Comparison of ENCODE assay signal across 9 cellular contexts in genomic region chr4:53558061-53558801, GRCh38. TPM values are rescaled to one million over a fixed set of nuclear protein-coding genes. Genes with fewer than 3 reads are reported as not detected.
DNase-seq lines count a peak whose midpoint lies in the region; ATAC-seq and TF ChIP-seq lines count a peak whose summit lies in the region.
"Had no signal": no experiment of that assay in that cellular context is flagged by ENCODE, and none has a peak within 500 bp of the region (broad histone marks: within the 10 kb centered on the region; RNA-seq: fewer than 3 reads in every experiment).

No MANE protein-coding gene starts in this region.

- H3K4me2 ChIP-seq in IMR-90 (ENCODE audit: low read depth, low read length), result no peak overlapping the region

- 0 out of 2 replicates have a peak overlapping the region, but pooled peaks have one; percentile 7 for H3K14ac ChIP-seq in IMR-90 (replicated peaks; ENCODE audit: low read depth, low read length)

- no peak overlapping the region for H2AK9ac ChIP-seq in IMR-90 (replicated peaks; ENCODE audit: low read depth, low read length, poor library complexity)

- no peak overlapping the region for H2BK5ac ChIP-seq in IMR-90 (ENCODE audit: low read depth, low read length, poor library complexity, severe bottlenecking)

- peak overlapping the region; percentile 30; the same call in 1 of the 3 replicates for H2BK15ac ChIP-seq in IMR-90 (ENCODE audit: low read depth, low read length)

- peaks cover 7% of the 10 kb centered on the region for H3K27me3 Mint-ChIP-seq in activated naive CD4-positive, alpha-beta T cell treated with anti-CD3 and anti-CD28 coated beads for 36 hours (ENCODE audit: low read depth)

- peak overlapping the region; percentile 72; the same call in 1 of the 2 replicates for H4K5ac ChIP-seq in IMR-90 (ENCODE audit: low read depth, low read length)

- H2BK120ac ChIP-seq in IMR-90 (ENCODE audit: low read depth, low read length), result peak overlapping the region; percentile 35

- no peak overlapping the region for H3K56ac ChIP-seq in IMR-90 (ENCODE audit: extremely low read depth, insufficient read depth, low read length)

- peak overlapping the region; percentile 14; the same call in 1 of the 2 replicates for H4K91ac ChIP-seq in IMR-90 (ENCODE audit: insufficient read depth, low read depth, low read length)

- peaks cover 13% of the 10 kb centered on the region for H3K4me1 ChIP-seq in IMR-90 (ENCODE audit: control insufficient read depth, insufficient read depth, low read length)

- CTCF ChIA-PET in IMR-90 (lab: Yijun Ruan, JAX), result interaction anchor here (1.8 kb wide), 1 partner anchor 12 kb away, joined by 4 read pairs; no protein-coding TSS in a partner anchor
- CTCF ChIA-PET in activated naive CD4-positive, alpha-beta T cell treated with anti-CD3 and anti-CD28 coated beads for 36 hours (lab: Charles Lee), result interaction anchor here (0.6 kb wide), 1 partner anchor 279 kb away, joined by 3 read pairs; no protein-coding TSS in a partner anchor

- no peak overlapping the region for H2AFZ ChIP-seq in IMR-90 (replicated peaks; ENCODE audit: low read length, poor library complexity)

- TF ChIP-seq POLR2A in IMR-90 (IDR thresholded peaks at IDR 0.05; ENCODE audit: low read depth, low read length), result no peak

- WGBS in IMR-90 (ENCODE audit: extremely low coverage in 2 of 2, insufficient read length in 1 of 2), 2 experiments, result 96% methylated on average over 7 of the region's 12 CpGs; no CpG with 5 or more reads in 1 of the 2 experiments

- H3K4me1 Mint-ChIP-seq in activated naive CD4-positive, alpha-beta T cell treated with anti-CD3 and anti-CD28 coated beads for 36 hours (ENCODE audit: low read depth), result no peaks in the 10 kb centered on the region
- H3K4me1 Mint-ChIP-seq: central memory CD8-positive, alpha-beta T cell had no signal

- H3K23ac ChIP-seq in IMR-90 (ENCODE audit: low read depth, low read length), result no peak overlapping the region; the same call in none of the 2 replicates

- H3K79me1 ChIP-seq in IMR-90 (ENCODE audit: low read depth in 1 of 2, low read length in 2 of 2), result no peaks in the 10 kb centered on the region

- no peaks in the 10 kb centered on the region for H3K9me3 ChIP-seq in IMR-90 (ENCODE audit: control insufficient read depth, insufficient read depth, low read length)

- TF ChIP-seq RAD21 in IMR-90 (IDR thresholded peaks at IDR 0.05; ENCODE audit: low read length), result no peak

- H3K9me1 ChIP-seq in IMR-90 (ENCODE audit: insufficient read depth, low read length), result no peaks in the 10 kb centered on the region; the same call in 1 of the 2 replicates

- DNase-seq in IMR-90 (peak; percentile 41), SHP77 treated with DMSO at 0.1 percent for 48 hours (lab: John Stamatoyannopoulos, UW) (peak; percentile 45), fibroblast of the aortic adventitia (ENCODE audit: low read depth) (peak; percentile 65), retinal pigment epithelial cell (ENCODE audit: low read depth) (peak; percentile 74), GOT3 (lab: John Stamatoyannopoulos, UW) (no peak)
- DNase-seq in activated naive CD4-positive, alpha-beta T cell treated with anti-CD3 and anti-CD28 coated beads for 36 hours, result no peak

- no peak overlapping the region for H3K27ac ChIP-seq in IMR-90 (ENCODE audit: insufficient read depth, low read length)

- peak overlapping the region in 1 of 2 experiments; percentile 14; a peak in 1 of 4 replicates for H4K8ac ChIP-seq in IMR-90 (ENCODE audit: low read depth in 2 of 2, low read length in 2 of 2)

- no peak overlapping the region for H3K27ac Mint-ChIP-seq in activated naive CD4-positive, alpha-beta T cell treated with anti-CD3 and anti-CD28 coated beads for 36 hours
- H3K27ac Mint-ChIP-seq: stimulated activated naive CD8-positive, alpha-beta T cell treated with anti-CD3 and anti-CD28 coated beads, Interleukin-15, Interleukin-2, amounts not matched to agents 100 ng/mL and 50 ng/mL, for 24 hours had no signal

- H3K9me3 Mint-ChIP-seq in activated naive CD4-positive, alpha-beta T cell treated with anti-CD3 and anti-CD28 coated beads for 36 hours, result no peaks in the 10 kb centered on the region
- H3K9me3 Mint-ChIP-seq: central memory CD8-positive, alpha-beta T cell; stimulated activated naive CD8-positive, alpha-beta T cell treated with anti-CD3 and anti-CD28 coated beads, Interleukin-15, Interleukin-2, amounts not matched to agents 100 ng/mL and 50 ng/mL, for 24 hours had no signal

- intact Hi-C loops in IMR-90 (cut with micrococcal nuclease), result loop anchor here (5.0 kb wide), 1 partner anchor 51 kb away; no protein-coding TSS in a partner anchor
- intact Hi-C loops in activated naive CD4-positive, alpha-beta T cell treated with anti-CD3 and anti-CD28 coated beads for 36 hours (cut with micrococcal nuclease), result no loop called here

- H3K27me3 ChIP-seq in IMR-90 (ENCODE audit: control insufficient read depth, insufficient read depth, low read length), result no peaks in the 10 kb centered on the region

- in situ Hi-C loops in IMR-90 (cut with MboI; ENCODE audit: low sequenced_read_pairs), result no loop called here

- no peak for TF ChIP-seq CTCF in IMR-90 (conservative IDR thresholded peaks at IDR 0.05; ENCODE audit: low read depth, low read length)
- TF ChIP-seq CTCF in fibroblast of the aortic adventitia (IDR thresholded peaks at IDR 0.05; ENCODE audit: insufficient read depth, low read length), result no peak
- peak; percentile 28 for TF ChIP-seq CTCF in retinal pigment epithelial cell (conservative IDR thresholded peaks at IDR 0.05; ENCODE audit: low read depth, low read length)

- peak overlapping the region; percentile 32; the same call in 1 of the 2 replicates for H3K4ac ChIP-seq in IMR-90 (ENCODE audit: low read depth, low read length)

- POLR2A ChIA-PET in IMR-90 (lab: Charles Lee; ENCODE audit: unreplicated experiment), result no interaction called here

- no peak overlapping the region for H3K9ac ChIP-seq in IMR-90 (ENCODE audit: low read depth, low read length)

- H4K20me1 ChIP-seq in IMR-90 (ENCODE audit: insufficient read depth, low read length), result no peaks in the 10 kb centered on the region

- H2BK20ac ChIP-seq in IMR-90 (ENCODE audit: low read depth, low read length), result peak overlapping the region; percentile 43

- no peak overlapping the region for H3K4me3 Mint-ChIP-seq in activated naive CD4-positive, alpha-beta T cell treated with anti-CD3 and anti-CD28 coated beads for 36 hours
- H3K4me3 Mint-ChIP-seq: central memory CD8-positive, alpha-beta T cell; stimulated activated naive CD8-positive, alpha-beta T cell treated with anti-CD3 and anti-CD28 coated beads, Interleukin-15, Interleukin-2, amounts not matched to agents 100 ng/mL and 50 ng/mL, for 24 hours had no signal

- H3K4me3 ChIP-seq in IMR-90 (ENCODE audit: insufficient read depth, low read depth, low read length) (no peak overlapping the region), fibroblast of the aortic adventitia (ENCODE audit: low read depth, low read length) (no peak overlapping the region), retinal pigment epithelial cell (ENCODE audit: low read length) (peak overlapping the region; percentile 34)

- dilution Hi-C loops in IMR-90 (cut with HindIII; ENCODE audit: low sequenced_read_pairs, unreplicated experiment), result no loop called here

- H3K36me3 ChIP-seq in IMR-90 (ENCODE audit: control insufficient read depth, insufficient read depth, low read length), result no peaks in the 10 kb centered on the region

- no peaks in the 10 kb centered on the region for H3K36me3 Mint-ChIP-seq in activated naive CD4-positive, alpha-beta T cell treated with anti-CD3 and anti-CD28 coated beads for 36 hours (ENCODE audit: low read depth)

- H3K18ac ChIP-seq in IMR-90 (ENCODE audit: low read depth, low read length), result peak overlapping the region; percentile 37; the same call in 1 of the 2 replicates

- no TSS peak for BruUV-seq in IMR-90 (replicated peaks; lab: Mats Ljungman, UMichigan)

- peak overlapping the region; percentile 50; the same call in 1 of the 2 replicates for H2AK5ac ChIP-seq in IMR-90 (ENCODE audit: low read depth, low read length)

- ATAC-seq in IMR-90 (ENCODE audit: low read depth) (peak; percentile 48), GM21825 (IDR thresholded peaks at IDR 0.05; ENCODE audit: unreplicated experiment) (no peak)

TF ChIP-seq in IMR-90, 13 proteins besides CTCF, POLR2A, EP300 and RAD21 (continues in another document):
- TF ChIP-seq MAFK (IDR thresholded peaks at IDR 0.05; ENCODE audit: low read depth, low read length) (no peak), BHLHE40 (IDR thresholded peaks at IDR 0.05; ENCODE audit: low read depth, low read length) (no peak), MAZ (IDR thresholded peaks at IDR 0.05; ENCODE audit: borderline replicate concordance, low read depth, low read length) (no peak), USF2 (IDR thresholded peaks at IDR 0.05; ENCODE audit: low read depth, low read length) (no peak), MXI1 (IDR thresholded peaks at IDR 0.05; ENCODE audit: borderline replicate concordance, low read depth, low read length) (no peak), CHD1 (IDR thresholded peaks at IDR 0.05; ENCODE audit: low read depth, low read length) (no peak), ELK1 (IDR thresholded peaks at IDR 0.05; ENCODE audit: borderline replicate concordance, low read depth, low read length) (no peak), NFE2L2 (IDR thresholded peaks at IDR 0.05; ENCODE audit: low read depth, low read length) (no peak), RFX5 (IDR thresholded peaks at IDR 0.05; ENCODE audit: low read depth, low read length) (no peak)

RNA-seq across cellular contexts. Expression of gene LNX1, which starts 33.1 kb away (rescaled TPM):
- total RNA-seq in IMR-90 (2012; rRNA removed) (0.28 and 0.36 TPM in 2 replicates), fibroblast of the aortic adventitia (ENCODE audit: low replicate concordance) (1.6 and 3.5 TPM in 2 replicates)
- 0.15 and 0.19 TPM in 2 replicates for polyA plus RNA-seq in IMR-90 (2012; rRNA removed)
- polyA plus RNA-seq in IMR-90 (2012; cell fraction: cytosol; rRNA removed), result 0.08 and 0.14 TPM in 2 replicates
- 0.48 and 1.6 TPM in 2 replicates for polyA plus RNA-seq in IMR-90 (2012; cell fraction: nucleus; rRNA removed; ENCODE audit: low replicate concordance)
- total RNA-seq in activated naive CD4-positive, alpha-beta T cell treated with anti-CD3 and anti-CD28 coated beads for 36 hours, result under 1 TPM in 1 of 2 experiments, not detected in 1; 0.17 TPM

Comparison
In these comparisons a context has a peak if more than half of its experiments do, and no peak if none do; other contexts are left out.
1. DNase-seq: peak in IMR-90 (single experiment), SHP77 treated with DMSO at 0.1 percent for 48 hours (single experiment), fibroblast of the aortic adventitia (single experiment) and retinal pigment epithelial cell (single experiment); none in activated naive CD4-positive, alpha-beta T cell treated with anti-CD3 and anti-CD28 coated beads for 36 hours (single experiment) and GOT3 (single experiment).